In the genomic region with DNA sequence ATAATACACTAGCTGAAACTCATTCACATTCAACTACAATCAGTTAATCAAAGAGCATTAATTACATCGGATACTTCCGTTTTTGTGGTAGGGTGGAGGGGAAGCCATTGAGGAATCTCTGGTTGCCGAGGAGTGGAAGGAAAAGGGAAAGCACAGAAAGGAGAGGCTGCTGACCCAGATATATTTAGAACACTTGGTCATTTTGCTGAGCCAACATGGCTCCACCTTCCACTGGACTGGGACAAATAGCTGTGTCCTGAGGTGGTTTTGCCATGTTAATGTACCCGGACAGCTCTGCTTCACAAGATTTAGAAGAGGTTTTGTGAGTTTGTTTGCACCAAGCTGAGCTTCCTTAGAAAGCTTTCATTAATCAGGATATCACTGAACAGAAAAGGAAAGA, we compare ENCODE assay signal across 10 cellular contexts. TPM values are rescaled to one million over a fixed set of nuclear protein-coding genes. Genes with fewer than 3 reads are reported as not detected.
"Had no signal": no experiment of that assay in that cellular context is flagged by ENCODE, and none has a peak within 500 bp of the region (broad histone marks: within the 10 kb centered on the region; RNA-seq: fewer than 3 reads in every experiment).

No MANE protein-coding gene starts in this region.

- H3K36me3 ChIP-seq: HAP-1 had no signal

- H3K36me3 Mint-ChIP-seq: IgD-negative memory B cell had no signal

- H3K9me3 ChIP-seq: HAP-1 had no signal

- H3K4me3 Mint-ChIP-seq: HFFc6, IgD-negative memory B cell had no signal

- H3K4me3 ChIP-seq: GM23248, HAP-1 had no signal

- H3K4me1 Mint-ChIP-seq: IgD-negative memory B cell had no signal

- H3K27ac Mint-ChIP-seq: HFFc6, IgD-negative memory B cell had no signal

- ATAC-seq: HCT116, HepG2 had no signal

- H3K27ac ChIP-seq: GM23248, HL-60 had no signal

- DNase-seq: GM23248, GOT3, HFFc6, KBM-7 had no signal

- H3K4me1 ChIP-seq: HAP-1 had no signal

RNA-seq across cellular contexts. Expression of a gene that starts 26.2 kb away (rescaled TPM):
- total RNA-seq: GM23248, HepG2, HFFc6 had no signal
- polyA plus RNA-seq: GM23248, HepG2, IgD-negative memory B cell had no signal

RNA-seq across cellular contexts. Expression of a gene that starts 32.4 kb away (rescaled TPM):
- total RNA-seq: GM23248, H7, HFFc6 had no signal
- polyA plus RNA-seq: IgD-negative memory B cell had no signal
